Comparison of ENCODE assay signal across 11 cellular contexts in the genomic region with DNA sequence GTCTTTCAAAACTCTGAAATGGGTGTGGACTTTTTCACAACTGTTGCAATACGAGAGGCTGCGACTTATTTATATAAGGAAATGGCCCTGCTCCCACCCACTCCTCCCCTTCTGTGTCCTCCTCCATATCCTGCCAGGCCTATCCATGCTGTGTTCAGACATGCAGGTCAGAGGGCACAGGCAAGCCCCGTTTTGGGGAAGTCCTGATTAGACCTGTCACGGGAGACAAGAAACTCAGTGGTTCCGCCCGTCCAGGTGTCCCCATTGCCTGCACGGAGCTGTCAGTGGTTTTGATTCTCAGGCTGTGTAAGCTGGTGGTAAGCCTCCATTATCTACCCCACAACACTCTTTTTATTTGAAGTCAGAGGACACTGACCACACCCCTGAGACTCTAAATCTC.
DNase-seq lines count a peak whose midpoint lies in the region; ATAC-seq and TF ChIP-seq lines count a peak whose summit lies in the region.
"Had no signal": no experiment of that assay in that cellular context is flagged by ENCODE, and none has a peak within 500 bp of the region (broad histone marks: within the 10 kb centered on the region; RNA-seq: fewer than 3 reads in every experiment).

No MANE protein-coding gene starts in this region.

- WGBS in lung, 2 donors, result 41 to 47% methylated on average over 7 of the region's 7 CpGs

- H4K20me1 ChIP-seq in KMS-11 (ENCODE audit: insufficient read depth), result no peaks in the 10 kb centered on the region

- ATAC-seq in GM18909 (IDR thresholded peaks at IDR 0.05; ENCODE audit: poor library complexity, unreplicated experiment) (peak; percentile 81), HG02623 (IDR thresholded peaks at IDR 0.05; ENCODE audit: unreplicated experiment) (peak; percentile 56), lung (ENCODE audit: insufficient read depth, low FRiP score) (no peak)

- no peaks in the 10 kb centered on the region for H3K27me3 ChIP-seq in KMS-11 (ENCODE audit: insufficient read depth, low read depth)
- no peaks in the 10 kb centered on the region for H3K27me3 ChIP-seq in lung (ENCODE audit: control insufficient read depth, insufficient read depth)
- H3K27me3 ChIP-seq: SJSA1 had no signal

- H3K9me3 Mint-ChIP-seq in Calu3 (ENCODE audit: low read depth, unreplicated experiment), result no peaks in the 10 kb centered on the region
- H3K9me3 Mint-ChIP-seq in activated naive CD4-positive, alpha-beta T cell treated with anti-CD3 and anti-CD28 coated beads for 36 hours, result no peaks in the 10 kb centered on the region
- H3K9me3 Mint-ChIP-seq: activated naive CD4-positive, alpha-beta T cell treated with anti-CD3 and anti-CD28 coated beads, Interleukin-2, amount 10 ng/mL, durations not matched to agents 7 days and 5 days; neural crest cell had no signal

- no peaks in the 10 kb centered on the region for H3K36me3 ChIP-seq in KMS-11 (ENCODE audit: insufficient read depth)
- H3K36me3 ChIP-seq in lung (ENCODE audit: control insufficient read depth in 2 of 2, insufficient read depth in 2 of 2, low read length in 2 of 2), result peaks cover 0 to 3% of the 10 kb centered on the region in 2 donors
- H3K36me3 ChIP-seq: SJSA1 had no signal

- H3K27ac ChIP-seq in KMS-11 (peak overlapping the region; percentile 73), lung (ENCODE audit: low read depth in 1 of 2, low read length in 1 of 2) (no peak overlapping the region)
- H3K27ac ChIP-seq: SJSA1 had no signal

- H3K4me3 ChIP-seq in KMS-11 (IDR thresholded peaks at IDR 0.05; ENCODE audit: insufficient read depth, low read depth, low read length) (peak overlapping the region; percentile 40), lung (no peak overlapping the region)
- H3K4me3 ChIP-seq: SJSA1 had no signal

- peak overlapping the region; percentile 18; the same call in 1 of the 2 replicates for H3K9ac ChIP-seq in KMS-11

- H3K4me1 Mint-ChIP-seq in Calu3 (ENCODE audit: low read depth, unreplicated experiment), result peaks cover 25% of the 10 kb centered on the region
- peaks cover 22% of the 10 kb centered on the region for H3K4me1 Mint-ChIP-seq in activated naive CD4-positive, alpha-beta T cell treated with anti-CD3 and anti-CD28 coated beads for 36 hours (ENCODE audit: low read depth)
- H3K4me1 Mint-ChIP-seq: activated naive CD4-positive, alpha-beta T cell treated with anti-CD3 and anti-CD28 coated beads, Interleukin-2, amount 10 ng/mL, durations not matched to agents 7 days and 5 days; neural crest cell had no signal

- H2AFZ ChIP-seq in KMS-11 (ENCODE audit: low read depth), result no peak overlapping the region

- H3K27ac Mint-ChIP-seq in Calu3 (ENCODE audit: unreplicated experiment), result no peak overlapping the region
- no peak overlapping the region for H3K27ac Mint-ChIP-seq in activated naive CD4-positive, alpha-beta T cell treated with anti-CD3 and anti-CD28 coated beads for 36 hours
- H3K27ac Mint-ChIP-seq: activated naive CD4-positive, alpha-beta T cell treated with anti-CD3 and anti-CD28 coated beads, Interleukin-2, amount 10 ng/mL, durations not matched to agents 7 days and 5 days had no signal

- CTCF ChIA-PET in Calu3 (lab: Charles Lee), result no interaction called here
- CTCF ChIA-PET in activated naive CD4-positive, alpha-beta T cell treated with anti-CD3 and anti-CD28 coated beads for 36 hours (lab: Charles Lee), result no interaction called here

- no TSS peak for BruUV-seq in Calu3 (replicated peaks; lab: Mats Ljungman, UMichigan)

- H3K79me2 ChIP-seq in KMS-11 (ENCODE audit: insufficient read depth, low read depth), result peaks cover 58% of the 10 kb centered on the region; the same call in 1 of the 2 replicates

- H3K4me1 ChIP-seq in KMS-11 (ENCODE audit: low read depth, poor library complexity, severe bottlenecking) (peaks cover 65% of the 10 kb centered on the region), lung (ENCODE audit: control insufficient read depth in 2 of 2, insufficient read depth in 2 of 2, low read length in 2 of 2) (peaks cover 19 to 22% of the 10 kb centered on the region in 2 donors)
- H3K4me1 ChIP-seq: SJSA1 had no signal

- H3K4me2 ChIP-seq in KMS-11, result peak overlapping the region; percentile 91

- TF ChIP-seq CTCF in KMS-11 (conservative IDR thresholded peaks at IDR 0.05; ENCODE audit: low read depth, low read length), result no peak
- TF ChIP-seq CTCF in lung (IDR thresholded peaks at IDR 0.05; ENCODE audit: control extremely low read depth, extremely low read depth), result no peak
- TF ChIP-seq CTCF in Calu3 (IDR thresholded peaks at IDR 0.05; ENCODE audit: unreplicated experiment), result no peak

- no peak overlapping the region for H3K4me3 Mint-ChIP-seq in Calu3 (ENCODE audit: low read depth, unreplicated experiment)
- H3K4me3 Mint-ChIP-seq in activated naive CD4-positive, alpha-beta T cell treated with anti-CD3 and anti-CD28 coated beads for 36 hours, result no peak overlapping the region
- H3K4me3 Mint-ChIP-seq: activated naive CD4-positive, alpha-beta T cell treated with anti-CD3 and anti-CD28 coated beads, Interleukin-2, amount 10 ng/mL, durations not matched to agents 7 days and 5 days; neural crest cell had no signal

- H3K36me3 Mint-ChIP-seq in Calu3 (ENCODE audit: insufficient read depth, unreplicated experiment), result peaks cover 10% of the 10 kb centered on the region
- peaks cover 21% of the 10 kb centered on the region for H3K36me3 Mint-ChIP-seq in activated naive CD4-positive, alpha-beta T cell treated with anti-CD3 and anti-CD28 coated beads for 36 hours (ENCODE audit: low read depth)

- no peaks in the 10 kb centered on the region for H3K27me3 Mint-ChIP-seq in Calu3 (ENCODE audit: unreplicated experiment)
- no peaks in the 10 kb centered on the region for H3K27me3 Mint-ChIP-seq in activated naive CD4-positive, alpha-beta T cell treated with anti-CD3 and anti-CD28 coated beads for 36 hours (ENCODE audit: low read depth)
- H3K27me3 Mint-ChIP-seq: activated naive CD4-positive, alpha-beta T cell treated with anti-CD3 and anti-CD28 coated beads, Interleukin-2, amount 10 ng/mL, durations not matched to agents 7 days and 5 days had no signal

- H3K9me3 ChIP-seq in lung (ENCODE audit: control insufficient read depth in 2 of 2, insufficient read depth in 1 of 2, low read length in 1 of 2), result no peaks in the 10 kb centered on the region
- H3K9me3 ChIP-seq: SJSA1 had no signal

- intact Hi-C loops in Calu3 (cut with micrococcal nuclease; ENCODE audit: unreplicated experiment), result no loop called here
- intact Hi-C loops in activated naive CD4-positive, alpha-beta T cell treated with anti-CD3 and anti-CD28 coated beads for 36 hours (cut with micrococcal nuclease), result no loop called here

- DNase-seq in lung (ENCODE audit: low spot score) (peak; percentile 51), Calu3 (no peak), NCI-H1417 treated with DMSO at 0.1 percent for 48 hours (lab: John Stamatoyannopoulos, UW) (no peak)
- DNase-seq in activated CD4-positive, alpha-beta T cell treated with anti-CD3 and anti-CD28 coated beads for 48 hours, result no peak
- DNase-seq in activated naive CD4-positive, alpha-beta T cell treated with anti-CD3 and anti-CD28 coated beads for 36 hours, result no peak
- DNase-seq: activated naive CD4-positive, alpha-beta T cell treated with anti-CD3 and anti-CD28 coated beads, Interleukin-2, amount 10 ng/mL, durations not matched to agents 7 days and 5 days had no signal
